ENCODE assay signal across 8 cellular contexts in the genomic region with DNA sequence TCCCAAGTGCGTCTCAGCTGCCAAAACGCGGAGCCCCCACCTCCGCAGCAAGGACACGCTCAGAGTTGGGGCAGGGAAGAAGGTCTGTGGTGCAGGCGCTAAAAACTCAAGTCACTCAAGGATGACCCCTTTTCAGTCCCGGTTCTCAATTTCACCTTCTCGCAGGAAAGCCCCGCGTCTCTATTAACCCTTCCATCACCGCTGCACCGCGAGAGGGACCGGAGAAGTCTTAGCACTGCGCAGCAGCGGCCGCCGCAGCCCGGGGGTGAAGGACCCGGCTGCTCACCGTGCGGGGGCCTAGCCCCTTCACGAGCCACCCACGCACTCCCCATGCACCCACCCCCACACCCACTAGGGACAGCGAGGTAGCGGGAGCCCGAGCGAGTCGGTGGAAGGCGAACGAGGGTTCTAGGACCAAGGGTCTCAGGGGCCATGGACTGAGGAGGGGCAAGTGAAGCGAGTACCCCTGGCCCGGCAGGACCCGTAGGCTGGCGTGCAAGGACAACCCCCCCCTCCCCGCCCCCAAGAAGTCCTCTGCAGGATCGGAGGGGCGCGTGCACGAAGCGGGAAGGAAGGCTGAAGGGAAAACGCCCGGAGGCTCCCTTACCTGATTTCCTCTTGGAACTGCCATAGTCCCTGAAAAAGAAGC.
DNase-seq lines count a peak whose midpoint lies in the region; ATAC-seq and TF ChIP-seq lines count a peak whose summit lies in the region.

No MANE protein-coding gene starts in this region.

- ATAC-seq in GM18499 (IDR thresholded peaks at IDR 0.05; ENCODE audit: insufficient read depth, unreplicated experiment) (peak; percentile 47), GM21515 (IDR thresholded peaks at IDR 0.05; ENCODE audit: unreplicated experiment) (peak; percentile 61), psoas muscle (no peak)
- peak; percentile 21 for ATAC-seq in central memory CD8-positive, alpha-beta T cell (replicated peaks; ENCODE audit: extremely low read depth, poor library complexity, severe bottlenecking)

- intact Hi-C loops in psoas muscle (cut with DNase I), result no loop called here

- no peaks in the 10 kb centered on the region for H3K9me3 ChIP-seq in HUES48 (ENCODE audit: control insufficient read depth, insufficient read depth, low read length)
- no peaks in the 10 kb centered on the region for H3K9me3 ChIP-seq in psoas muscle

- no peaks in the 10 kb centered on the region for H3K36me3 ChIP-seq in HUES48 (ENCODE audit: control insufficient read depth, insufficient read depth, low read length)
- no peaks in the 10 kb centered on the region for H3K36me3 ChIP-seq in psoas muscle (ENCODE audit: insufficient read depth in 1 of 2, low read depth in 1 of 2)

- H3K4me1 ChIP-seq in HUES48 (ENCODE audit: control insufficient read depth, insufficient read depth, low read length) (peaks cover 22% of the 10 kb centered on the region), psoas muscle (peaks cover 9% of the 10 kb centered on the region)

- no peak overlapping the region for H3K27ac Mint-ChIP-seq in central memory CD8-positive, alpha-beta T cell (ENCODE audit: low read depth)

- WGBS in psoas muscle, 3 donors, result 47 to 51% (median 47%) methylated on average over 40 to 43 of the region's 43 CpGs

- H3K27ac ChIP-seq in HUES48 (ENCODE audit: low read depth, low read length), result no peak overlapping the region
- no peak overlapping the region for H3K27ac ChIP-seq in psoas muscle

- H3K27me3 ChIP-seq in HUES48 (ENCODE audit: control insufficient read depth, insufficient read depth, low read length) (peaks cover 41% of the 10 kb centered on the region), psoas muscle (ENCODE audit: insufficient read depth in 3 of 3, low read length in 2 of 3) (no peaks in the 10 kb centered on the region)

- no peak for TF ChIP-seq CTCF in psoas muscle (IDR thresholded peaks at IDR 0.05)

- peak overlapping the region; percentile 86 for H3K4me3 Mint-ChIP-seq in central memory CD8-positive, alpha-beta T cell

- no peak for DNase-seq in central memory CD8-positive, alpha-beta T cell (ENCODE audit: low spot score in 2 of 2)
- DNase-seq in psoas muscle (no peak), DMS114 treated with DMSO at 0.1 percent for 48 hours (lab: John Stamatoyannopoulos, UW; ENCODE audit: unreplicated experiment) (no peak), NCI-H2107 treated with DMSO at 0.1 percent for 48 hours (lab: John Stamatoyannopoulos, UW; ENCODE audit: unreplicated experiment) (no peak), middle frontal gyrus (ENCODE audit: extremely low spot score, low spot score) (no peak)

- peaks cover 20% of the 10 kb centered on the region for H3K4me1 Mint-ChIP-seq in central memory CD8-positive, alpha-beta T cell

- H3K36me3 Mint-ChIP-seq in central memory CD8-positive, alpha-beta T cell (ENCODE audit: insufficient read depth), result no peaks in the 10 kb centered on the region

- H3K4me3 ChIP-seq in HUES48 (ENCODE audit: low read depth, low read length), result peak overlapping the region; percentile 69
- peak overlapping the region; percentile 45 for H3K4me3 ChIP-seq in psoas muscle

- H3K27me3 Mint-ChIP-seq in central memory CD8-positive, alpha-beta T cell, result no peaks in the 10 kb centered on the region

- H3K9me3 Mint-ChIP-seq in central memory CD8-positive, alpha-beta T cell, result no peaks in the 10 kb centered on the region

- no peak overlapping the region for H3K9ac ChIP-seq in HUES48 (ENCODE audit: low read depth, low read length)

Comparison
In these comparisons a context has a peak if more than half of its experiments do, and no peak if none do; other contexts are left out.
1. ATAC-seq: peak in GM18499 (single experiment), GM21515 (single experiment) and central memory CD8-positive, alpha-beta T cell (single experiment); none in psoas muscle (0 of 4).